23 cellular contexts compared by ENCODE assay signal in the genomic region with DNA sequence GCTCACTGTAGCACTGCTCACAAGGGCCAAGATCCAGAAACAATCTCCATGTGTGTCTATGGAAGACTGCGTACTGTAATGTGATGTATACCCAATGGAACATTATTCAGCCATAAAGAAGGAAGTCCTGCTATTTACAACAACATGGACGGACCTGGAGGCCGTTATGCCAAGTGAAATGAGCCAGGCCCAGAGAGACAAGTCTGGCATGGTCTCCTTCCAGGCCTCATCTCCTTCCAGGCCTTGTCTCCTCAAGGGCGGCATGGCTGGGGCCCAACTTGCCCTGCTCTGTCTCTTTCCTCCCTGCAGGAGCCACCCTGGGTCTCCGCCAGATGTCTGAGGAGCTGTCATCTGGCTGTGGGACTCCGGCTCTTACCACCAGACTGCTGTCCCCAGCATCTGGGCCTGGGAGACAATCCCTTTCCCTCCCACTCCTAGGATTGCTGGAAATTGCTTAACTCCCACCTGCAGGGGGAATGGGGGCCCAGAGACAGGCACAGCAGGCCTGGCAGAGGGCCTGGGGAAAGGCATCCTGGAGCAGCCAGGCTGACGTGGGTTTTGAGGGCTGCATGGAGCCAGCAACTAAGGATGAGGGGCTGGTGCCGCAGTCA.
"Had no signal": no experiment of that assay in that cellular context is flagged by ENCODE, and none has a peak within 500 bp of the region (broad histone marks: within the 10 kb centered on the region; RNA-seq: fewer than 3 reads in every experiment).

No MANE protein-coding gene starts in this region.

- H3K9me3 Mint-ChIP-seq: activated naive CD8-positive, alpha-beta T cell treated with anti-CD3 and anti-CD28 coated beads, Interleukin-2, amount 50 U/mL, for 24 hours; activated T-cell treated with anti-CD3 and anti-CD28 coated beads, Interleukin-2, amount 50 U/mL, for 72 hours; nephron; stimulated activated memory B cell treated with anti-CD40 and anti-IgM and Interleukin-4, amounts not matched to agents 10 μg/mL and 1 μg/mL and 100 μg/mL, for 72 hours; T-cell; T-helper 2 cell treated with Interferon-gamma antibody and Interleukin-4, amounts not matched to agents 5 μg/mL and 100 μg/mL, for 36 hours; type B pancreatic cell had no signal

- H3K27me3 Mint-ChIP-seq: type B pancreatic cell had no signal

- H3K36me3 Mint-ChIP-seq: stimulated activated memory B cell treated with anti-CD40 and anti-IgM and Interleukin-4, amounts not matched to agents 10 μg/mL and 1 μg/mL and 100 μg/mL, for 72 hours; T-cell; type B pancreatic cell had no signal

- H3K27ac Mint-ChIP-seq: activated naive CD8-positive, alpha-beta T cell treated with anti-CD3 and anti-CD28 coated beads, Interleukin-2, amount 50 U/mL, for 24 hours; activated T-cell treated with anti-CD3 and anti-CD28 coated beads, Interleukin-2, amount 50 U/mL, for 72 hours; stimulated activated memory B cell treated with anti-CD40 and anti-IgM and Interleukin-4, amounts not matched to agents 10 μg/mL and 1 μg/mL and 100 μg/mL, for 72 hours; T-helper 2 cell treated with Interferon-gamma antibody and Interleukin-4, amounts not matched to agents 5 μg/mL and 100 μg/mL, for 36 hours; type B pancreatic cell had no signal

- ATAC-seq: activated naive CD8-positive, alpha-beta T cell treated with anti-CD3 and anti-CD28 coated beads, Interleukin-2, amount 50 U/mL, for 24 hours; activated T-cell treated with anti-CD3 and anti-CD28 coated beads, Interleukin-2, amount 50 U/mL, for 72 hours; body of pancreas; T-cell had no signal

- H3K27ac ChIP-seq: body of pancreas, cardiac muscle cell, epithelial cell of prostate, heart left ventricle, parathyroid adenoma, right lobe of liver, testis had no signal

- H3K4me3 Mint-ChIP-seq: activated naive CD8-positive, alpha-beta T cell treated with anti-CD3 and anti-CD28 coated beads, Interleukin-2, amount 50 U/mL, for 24 hours; activated T-cell treated with anti-CD3 and anti-CD28 coated beads, Interleukin-2, amount 50 U/mL, for 72 hours; stimulated activated memory B cell treated with anti-CD40 and anti-IgM and Interleukin-4, amounts not matched to agents 10 μg/mL and 1 μg/mL and 100 μg/mL, for 72 hours; T-helper 2 cell treated with Interferon-gamma antibody and Interleukin-4, amounts not matched to agents 5 μg/mL and 100 μg/mL, for 36 hours; type B pancreatic cell had no signal

- H3K36me3 ChIP-seq: cardiac muscle cell, heart left ventricle, right lobe of liver had no signal

- H2AFZ ChIP-seq: parathyroid adenoma had no signal

- DNase-seq: activated CD4-positive, alpha-beta T cell treated with anti-CD3 and anti-CD28 coated beads, Interleukin-2, amount 50 U/mL, for 1 hour; activated CD4-positive, CD25-positive, alpha-beta regulatory T cell treated with anti-CD3 and anti-CD28 coated beads, Interleukin-2, amount 50 U/mL, for 72 hours; activated gamma-delta T cell; activated naive CD4-positive, alpha-beta T cell treated with anti-CD3 and anti-CD28 coated beads, Interleukin-2, amount 50 U/mL, for 16 hours; activated naive CD8-positive, alpha-beta T cell treated with anti-CD3 and anti-CD28 coated beads, Interleukin-2, amount 50 U/mL, for 24 hours; activated T-cell treated with anti-CD3 and anti-CD28 coated beads, Interleukin-2, amount 50 U/mL, for 72 hours; anterior cingulate cortex; body of pancreas; cortex of kidney; heart left ventricle; nucleus accumbens; small intestine; stimulated activated CD4-positive, alpha-beta T cell treated with anti-CD3 and anti-CD28 coated beads, Interleukin-2, amount 100 ng/mL, for 24 hours; T-cell had no signal

- H3K9ac ChIP-seq: parathyroid adenoma had no signal

- H3K4me3 ChIP-seq: body of pancreas, cardiac muscle cell, right lobe of liver, testis had no signal

- H3K4me1 ChIP-seq: body of pancreas, parathyroid adenoma, right lobe of liver had no signal

- H3K9me3 ChIP-seq: body of pancreas, heart left ventricle, right lobe of liver, testis had no signal

- H3K27me3 ChIP-seq: body of pancreas, cardiac muscle cell, right lobe of liver, testis had no signal
